29 cellular contexts compared by ENCODE assay signal in the genomic region with DNA sequence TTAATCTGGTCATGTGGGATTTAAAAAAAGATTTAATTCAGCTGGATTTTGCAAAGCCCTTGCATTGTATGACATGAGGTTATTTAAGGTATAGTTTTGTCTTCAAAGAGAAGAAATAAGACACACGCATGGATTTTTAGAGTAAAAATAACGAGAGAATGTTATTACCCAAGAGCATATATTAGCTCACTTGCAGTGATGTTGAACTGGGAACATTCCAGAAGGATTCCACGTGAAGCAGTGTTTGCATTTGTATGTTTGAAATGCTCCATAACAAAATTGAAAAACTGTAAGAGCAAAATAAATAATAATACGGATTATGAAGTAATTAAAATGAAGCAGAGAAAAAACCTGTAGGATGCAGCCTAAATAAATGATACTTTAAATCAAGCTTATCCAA.
DNase-seq lines count a peak whose midpoint lies in the region; ATAC-seq, FAIRE-seq and TF ChIP-seq lines count a peak whose summit lies in the region.
"Had no signal": no experiment of that assay in that cellular context is flagged by ENCODE, and none has a peak within 500 bp of the region (broad histone marks: within the 10 kb centered on the region; RNA-seq: fewer than 3 reads in every experiment).

No MANE protein-coding gene starts in this region.

- no peak for ATAC-seq in gastroesophageal sphincter
- ATAC-seq in psoas muscle = no peak
- ATAC-seq in GM19023 (IDR thresholded peaks at IDR 0.05; ENCODE audit: unreplicated experiment) = no peak
- no peak for ATAC-seq in GM19035 (IDR thresholded peaks at IDR 0.05; ENCODE audit: unreplicated experiment)
- ATAC-seq: activated T-cell treated with anti-CD3 and anti-CD28 coated beads, Interleukin-2, amount 50 U/mL, for 72 hours; body of pancreas; HCT116; stimulated activated naive CD8-positive, alpha-beta T cell treated with anti-CD3 and anti-CD28 coated beads, Interleukin-15, amount 100 ng/mL, for 72 hours had no signal

- DNase-seq in ascending aorta (ENCODE audit: low spot score in 2 of 2) (no peak), psoas muscle (no peak), NCI-H146 (lab: John Stamatoyannopoulos, UW) (no peak)
- DNase-seq: activated CD4-positive, alpha-beta memory T cell treated with anti-CD3 and anti-CD28 coated beads for 36 hours; activated CD4-positive, alpha-beta T cell treated with anti-CD3 and anti-CD28 coated beads for 1 hour; activated naive CD4-positive, alpha-beta T cell; activated T-cell treated with anti-CD3 and anti-CD28 coated beads, Interleukin-2, amount 50 U/mL, for 72 hours; body of pancreas; Kasumi-1; kidney; MV-4-11; NCI-H1436 treated with DMSO at 0.1 percent for 48 hours; NCI-H2107; NCI-H345; posterior cingulate gyrus; SHP77; stimulated activated CD4-positive, alpha-beta T cell treated with anti-CD3 and anti-CD28 coated beads, Interleukin-12 subunit alpha, Interleukin-12 subunit beta, amount 100 ng/mL, for 4 hours; stimulated activated CD4-positive, alpha-beta T cell treated with anti-CD3 and anti-CD28 coated beads, Interleukin-2, amount 100 ng/mL, for 48 hours; stimulated activated naive CD8-positive, alpha-beta T cell treated with anti-CD3 and anti-CD28 coated beads, Interleukin-15, amount 100 ng/mL, for 72 hours; T-helper 2 cell; thyroid gland had no signal

- no peaks in the 10 kb centered on the region for H3K9me3 ChIP-seq in ascending aorta
- no peaks in the 10 kb centered on the region for H3K9me3 ChIP-seq in gastroesophageal sphincter
- no peaks in the 10 kb centered on the region for H3K9me3 ChIP-seq in psoas muscle
- H3K9me3 ChIP-seq: body of pancreas, thyroid gland had no signal

- H3K4me1 ChIP-seq in ascending aorta = peaks cover 4 to 18% of the 10 kb centered on the region in 2 donors
- peaks cover 0 to 19% (median 5%) of the 10 kb centered on the region in 3 donors for H3K4me1 ChIP-seq in gastroesophageal sphincter
- peaks cover 18% of the 10 kb centered on the region for H3K4me1 ChIP-seq in psoas muscle
- H3K4me1 ChIP-seq: thyroid gland had no signal

- 40 to 46% methylated on average over 3 to 4 of the region's 4 CpGs for WGBS in gastroesophageal sphincter (ENCODE audit: low coverage in 1 of 2), 2 donors
- WGBS in psoas muscle, 3 donors = 64 to 75% (median 69%) methylated on average over 4 of the region's 4 CpGs

- TF ChIP-seq POLR2A in gastroesophageal sphincter (IDR thresholded peaks at IDR 0.05) = no peak

- TF ChIP-seq EP300 in gastroesophageal sphincter (IDR thresholded peaks at IDR 0.05) = no peak

- H3K36me3 ChIP-seq in ascending aorta (no peaks in the 10 kb centered on the region), gastroesophageal sphincter (no peaks in the 10 kb centered on the region), psoas muscle (ENCODE audit: insufficient read depth in 1 of 2, low read depth in 1 of 2) (no peaks in the 10 kb centered on the region)
- H3K36me3 ChIP-seq: BLaER1 treated with 17β-estradiol and CSF1 and Interleukin-3, amounts not matched to agents 10 nM and 100 nM; thyroid gland had no signal

- H3K4me3 ChIP-seq in ascending aorta (peak overlapping the region in 1 of 2 donors; percentile 26), gastroesophageal sphincter (no peak overlapping the region), psoas muscle (peak overlapping the region; percentile 36)
- H3K4me3 ChIP-seq: BLaER1 treated with 17β-estradiol and CSF1 and Interleukin-3, amounts not matched to agents 10 nM and 100 nM; body of pancreas; thyroid gland had no signal

- H3K27me3 ChIP-seq in ascending aorta = no peaks in the 10 kb centered on the region
- no peaks in the 10 kb centered on the region for H3K27me3 ChIP-seq in gastroesophageal sphincter
- no peaks in the 10 kb centered on the region for H3K27me3 ChIP-seq in psoas muscle (ENCODE audit: insufficient read depth in 3 of 3, low read length in 2 of 3)
- H3K27me3 ChIP-seq: BLaER1 treated with 17β-estradiol and CSF1 and Interleukin-3, amounts not matched to agents 10 nM and 100 nM; body of pancreas; thyroid gland had no signal

- intact Hi-C loops in ascending aorta (cut with DNase I) (loop anchor here (1.0 to 5.0 kb wide), 5 partner anchors 31 to 104 kb away; no protein-coding TSS in a partner anchor), psoas muscle (cut with DNase I) (no loop called here)

- TF ChIP-seq CTCF in ascending aorta (IDR thresholded peaks at IDR 0.05) (no peak), gastroesophageal sphincter (IDR thresholded peaks at IDR 0.05) (no peak), psoas muscle (IDR thresholded peaks at IDR 0.05) (no peak)

- H3K27ac ChIP-seq in ascending aorta = peak overlapping the region; percentile 92 to 96
- peak overlapping the region in 3 of 4 donors; percentile 33 to 67 (median 39) for H3K27ac ChIP-seq in gastroesophageal sphincter
- peak overlapping the region; percentile 55 for H3K27ac ChIP-seq in psoas muscle
- H3K27ac ChIP-seq: BLaER1 treated with 17β-estradiol and CSF1 and Interleukin-3, amounts not matched to agents 10 nM and 100 nM; body of pancreas; thyroid gland had no signal

- FAIRE-seq in G401.6 (lab: Jason Lieb, UNC) = peak; percentile 19
- FAIRE-seq: endothelial cell of umbilical vein, GM12892, kidney had no signal

Comparison
In these comparisons a context has a peak if more than half of its experiments do, and no peak if none do; other contexts are left out.
1. H3K27ac ChIP-seq: peak in every context shown above with its lines; median percentile 94 in ascending aorta; 55 in psoas muscle; 39 in gastroesophageal sphincter.